14 cellular contexts compared by ENCODE assay signal in the genomic region with DNA sequence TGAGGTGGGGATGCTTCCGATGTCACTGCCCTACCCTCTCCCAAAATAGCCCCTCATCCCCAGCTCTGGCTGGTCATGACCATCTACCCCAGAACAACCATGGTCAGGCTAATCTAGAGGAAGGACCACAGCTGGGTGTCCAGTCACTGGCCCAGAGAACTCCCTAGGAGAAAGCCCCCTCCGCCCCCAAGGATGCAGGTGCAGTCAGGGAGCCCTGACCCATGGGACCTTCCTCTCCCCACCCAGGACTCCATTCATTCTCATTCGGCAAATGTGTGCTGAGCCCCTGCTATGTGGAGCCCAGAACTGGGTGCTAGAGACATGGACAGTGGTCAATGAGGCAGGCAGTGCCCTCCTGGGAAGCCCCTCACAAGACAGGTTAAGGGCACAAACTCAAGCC.
DNase-seq lines count a peak whose midpoint lies in the region; ATAC-seq and TF ChIP-seq lines count a peak whose summit lies in the region.
"Had no signal": no experiment of that assay in that cellular context is flagged by ENCODE, and none has a peak within 500 bp of the region (broad histone marks: within the 10 kb centered on the region; RNA-seq: fewer than 3 reads in every experiment).

No MANE protein-coding gene starts in this region.

- H4K8ac ChIP-seq in IMR-90 (ENCODE audit: low read depth in 2 of 2, low read length in 2 of 2): no peak overlapping the region

- no peak overlapping the region for H3K23ac ChIP-seq in IMR-90 (ENCODE audit: low read depth, low read length)

- H3K56ac ChIP-seq in IMR-90 (ENCODE audit: extremely low read depth, insufficient read depth, low read length): no peak overlapping the region

- H2BK5ac ChIP-seq in IMR-90 (ENCODE audit: low read depth, low read length, poor library complexity, severe bottlenecking): no peak overlapping the region

- no peak overlapping the region for H2BK20ac ChIP-seq in IMR-90 (ENCODE audit: low read depth, low read length)

- H3K36me3 ChIP-seq in BLaER1: no peaks in the 10 kb centered on the region
- H3K36me3 ChIP-seq in IMR-90 (ENCODE audit: control insufficient read depth, insufficient read depth, low read length): no peaks in the 10 kb centered on the region
- H3K36me3 ChIP-seq in esophagus muscularis mucosa: no peaks in the 10 kb centered on the region
- H3K36me3 ChIP-seq in gastrocnemius medialis: no peaks in the 10 kb centered on the region

- DNase-seq in IMR-90 (no peak), esophagus muscularis mucosa (ENCODE audit: extremely low spot score) (no peak), gastrocnemius medialis (no peak), SKM-1 (lab: John Stamatoyannopoulos, UW; ENCODE audit: unreplicated experiment) (no peak), GM10248 (ENCODE audit: extremely low spot score) (no peak), SK-N-DZ (ENCODE audit: low spot score) (no peak)
- DNase-seq: ACHN; CD4-positive, alpha-beta memory T cell; DMS79; H7 had no signal

- TF ChIP-seq RAD21 in IMR-90 (IDR thresholded peaks at IDR 0.05; ENCODE audit: low read length): no peak

- intact Hi-C loops in IMR-90 (cut with micrococcal nuclease) (no loop called here), esophagus muscularis mucosa (cut with DNase I) (no loop called here), gastrocnemius medialis (cut with DNase I; ENCODE audit: low total_unique reads) (no loop called here)

- H3K4me1 ChIP-seq in BLaER1: peaks cover 28% of the 10 kb centered on the region
- H3K4me1 ChIP-seq in IMR-90 (ENCODE audit: control insufficient read depth, insufficient read depth, low read length): no peaks in the 10 kb centered on the region
- peaks cover 24 to 83% (median 72%) of the 10 kb centered on the region in 4 donors for H3K4me1 ChIP-seq in esophagus muscularis mucosa
- H3K4me1 ChIP-seq in gastrocnemius medialis: peaks cover 38 to 46% of the 10 kb centered on the region in 2 donors

- POLR2A ChIA-PET in IMR-90 (lab: Charles Lee; ENCODE audit: unreplicated experiment): no interaction called here
- POLR2A ChIA-PET in GM10248 (lab: Yijun Ruan, JAX): no interaction called here

- H3K27ac ChIP-seq in BLaER1 (no peak overlapping the region), IMR-90 (ENCODE audit: insufficient read depth, low read length) (no peak overlapping the region), esophagus muscularis mucosa (replicated peaks in 1 of 4) (peak overlapping the region in 3 of 4 donors; percentile 26 to 64 (median 27)), gastrocnemius medialis (peak overlapping the region; percentile 28 to 88 (median 72))
- H3K27ac ChIP-seq: C4-2B, HL-60 had no signal

- CTCF ChIA-PET in IMR-90 (lab: Yijun Ruan, JAX) (no interaction called here), GM10248 (lab: Yijun Ruan, JAX) (interaction anchor here (2.0 to 2.9 kb wide), 2 partner anchors 10 to 63 kb away, joined by 5 to 7 read pairs; no protein-coding TSS in a partner anchor)

- BruUV-seq in IMR-90 (replicated peaks; lab: Mats Ljungman, UMichigan): no TSS peak

- H3K9ac ChIP-seq in BLaER1 (no peak overlapping the region), IMR-90 (ENCODE audit: low read depth, low read length) (no peak overlapping the region)

- dilution Hi-C loops in IMR-90 (cut with HindIII; ENCODE audit: low sequenced_read_pairs, unreplicated experiment): no loop called here

- TF ChIP-seq EP300 in esophagus muscularis mucosa (IDR thresholded peaks at IDR 0.05): no peak

- no peaks in the 10 kb centered on the region for H3K27me3 ChIP-seq in BLaER1
- peaks cover 9% of the 10 kb centered on the region for H3K27me3 ChIP-seq in IMR-90 (ENCODE audit: control insufficient read depth, insufficient read depth, low read length)
- peaks cover 0 to 2% (median 0%) of the 10 kb centered on the region in 4 donors for H3K27me3 ChIP-seq in esophagus muscularis mucosa
- no peaks in the 10 kb centered on the region for H3K27me3 ChIP-seq in gastrocnemius medialis

- H3K14ac ChIP-seq in IMR-90 (replicated peaks; ENCODE audit: low read depth, low read length): no peak overlapping the region

- no peak overlapping the region for H4K91ac ChIP-seq in IMR-90 (ENCODE audit: insufficient read depth, low read depth, low read length)

- in situ Hi-C loops in IMR-90 (cut with MboI; ENCODE audit: low sequenced_read_pairs): no loop called here
- in situ Hi-C loops in gastrocnemius medialis (cut with MboI; ENCODE audit: low sequenced_read_pairs in 4 of 4): no loop called here

- no peaks in the 10 kb centered on the region for H3K9me1 ChIP-seq in IMR-90 (ENCODE audit: insufficient read depth, low read length)

- no peaks in the 10 kb centered on the region for H4K20me1 ChIP-seq in BLaER1
- no peaks in the 10 kb centered on the region; the same call in 1 of the 2 replicates for H4K20me1 ChIP-seq in IMR-90 (ENCODE audit: insufficient read depth, low read length)

- H2AK5ac ChIP-seq in IMR-90 (ENCODE audit: low read depth, low read length): no peak overlapping the region

- no peak overlapping the region for H2BK15ac ChIP-seq in IMR-90 (ENCODE audit: low read depth, low read length)

- no peak overlapping the region for H3K4ac ChIP-seq in IMR-90 (ENCODE audit: low read depth, low read length)

- peak overlapping the region; percentile 36 for H3K4me2 ChIP-seq in BLaER1
- H3K4me2 ChIP-seq in IMR-90 (ENCODE audit: low read depth, low read length): no peak overlapping the region
- H3K4me2 ChIP-seq: GM23338 had no signal

- no peak overlapping the region for H2BK120ac ChIP-seq in IMR-90 (ENCODE audit: low read depth, low read length)

- H3K4me3 ChIP-seq in BLaER1 (no peak overlapping the region), IMR-90 (ENCODE audit: insufficient read depth, low read depth, low read length) (no peak overlapping the region), esophagus muscularis mucosa (no peak overlapping the region), gastrocnemius medialis (no peak overlapping the region)
- H3K4me3 ChIP-seq: GM23338 had no signal

- no peak overlapping the region for H2AK9ac ChIP-seq in IMR-90 (replicated peaks; ENCODE audit: low read depth, low read length, poor library complexity)

- TF ChIP-seq POLR2A in IMR-90 (IDR thresholded peaks at IDR 0.05; ENCODE audit: low read depth, low read length) (no peak), esophagus muscularis mucosa (IDR thresholded peaks at IDR 0.05; ENCODE audit: low read depth) (no peak), gastrocnemius medialis (IDR thresholded peaks at IDR 0.05) (no peak)

- no CpG with 5 or more reads among the region's 3 CpGs for WGBS in IMR-90 (ENCODE audit: extremely low coverage in 2 of 2, insufficient read length in 1 of 2), 2 experiments
- WGBS in esophagus muscularis mucosa: 69% methylated on average over 2 of the region's 3 CpGs

- ATAC-seq in IMR-90 (ENCODE audit: low read depth) (no peak), gastrocnemius medialis (no peak)
- ATAC-seq: GM23338 had no signal

- no peak overlapping the region for H3K18ac ChIP-seq in IMR-90 (ENCODE audit: low read depth, low read length)

- H3K9me3 ChIP-seq in BLaER1 (no peaks in the 10 kb centered on the region), IMR-90 (ENCODE audit: control insufficient read depth, insufficient read depth, low read length) (0 out of 2 replicates have a peak, but pooled peaks cover 2% of the 10 kb centered on the region), esophagus muscularis mucosa (no peaks in the 10 kb centered on the region), gastrocnemius medialis (no peaks in the 10 kb centered on the region)

- TF ChIP-seq CTCF in IMR-90 (conservative IDR thresholded peaks at IDR 0.05; ENCODE audit: low read depth, low read length): no peak
- no peak for TF ChIP-seq CTCF in esophagus muscularis mucosa (IDR thresholded peaks at IDR 0.05)
- no peak for TF ChIP-seq CTCF in gastrocnemius medialis (IDR thresholded peaks at IDR 0.05 in 4 of 5, conservative IDR thresholded peaks at IDR 0.05 in 1 of 5)
- no peak for TF ChIP-seq CTCF in GM10248 (IDR thresholded peaks at IDR 0.05; ENCODE audit: control extremely low read depth, extremely low read depth, low read depth, missing control alignments)

- peaks cover 0 to 8% of the 10 kb centered on the region in 2 experiments; a peak in 1 of 4 replicates for H3K79me1 ChIP-seq in IMR-90 (ENCODE audit: low read depth in 1 of 2, low read length in 2 of 2)

- no peak overlapping the region for H4K5ac ChIP-seq in IMR-90 (ENCODE audit: low read depth, low read length)

- H2AFZ ChIP-seq in IMR-90 (replicated peaks; ENCODE audit: low read length, poor library complexity): peak overlapping the region; percentile 46
- H2AFZ ChIP-seq: GM23338 had no signal

TF ChIP-seq in IMR-90, 13 proteins besides CTCF, POLR2A, EP300 and RAD21 (continues in another document):
- no peak for TF ChIP-seq MAFK (IDR thresholded peaks at IDR 0.05; ENCODE audit: low read depth, low read length)
- TF ChIP-seq SMC3 (IDR thresholded peaks at IDR 0.05; ENCODE audit: low read depth, low read length): no peak
- TF ChIP-seq MAZ (IDR thresholded peaks at IDR 0.05; ENCODE audit: borderline replicate concordance, low read depth, low read length): no peak
- no peak for TF ChIP-seq FOS (IDR thresholded peaks at IDR 0.05; ENCODE audit: low read depth, low read length)
- no peak for TF ChIP-seq CHD1 (IDR thresholded peaks at IDR 0.05; ENCODE audit: low read depth, low read length)
- no peak for TF ChIP-seq CEBPB (IDR thresholded peaks at IDR 0.05; ENCODE audit: low read depth, low read length)
- no peak for TF ChIP-seq MXI1 (IDR thresholded peaks at IDR 0.05; ENCODE audit: borderline replicate concordance, low read depth, low read length)
- no peak for TF ChIP-seq RCOR1 (IDR thresholded peaks at IDR 0.05; ENCODE audit: insufficient replicate concordance, low read length)
- TF ChIP-seq NFE2L2 (IDR thresholded peaks at IDR 0.05; ENCODE audit: low read depth, low read length): no peak
- TF ChIP-seq BHLHE40 (IDR thresholded peaks at IDR 0.05; ENCODE audit: low read depth, low read length): no peak
- TF ChIP-seq, protein P1, sequence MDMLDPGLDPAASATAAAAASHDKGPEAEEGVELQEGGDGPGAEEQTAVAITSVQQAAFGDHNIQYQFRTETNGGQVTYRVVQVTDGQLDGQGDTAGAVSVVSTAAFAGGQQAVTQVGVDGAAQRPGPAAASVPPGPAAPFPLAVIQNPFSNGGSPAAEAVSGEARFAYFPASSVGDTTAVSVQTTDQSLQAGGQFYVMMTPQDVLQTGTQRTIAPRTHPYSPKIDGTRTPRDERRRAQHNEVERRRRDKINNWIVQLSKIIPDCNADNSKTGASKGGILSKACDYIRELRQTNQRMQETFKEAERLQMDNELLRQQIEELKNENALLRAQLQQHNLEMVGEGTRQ (IDR thresholded peaks at IDR 0.05; ENCODE audit: low read depth, low read length): no peak

Comparison
In these comparisons a context has a peak if more than half of its experiments do, and no peak if none do; other contexts are left out.
1. H3K27ac ChIP-seq: peak in esophagus muscularis mucosa (3 of 4) and gastrocnemius medialis (4 of 4); none in BLaER1 (single experiment) and IMR-90 (single experiment).